ENCODE assay signal across 19 cellular contexts in genomic region chr7:140334341-140335057, GRCh38.
A peak's percentile ranks its signal among the peaks of the same experiment; 100 is the strongest.
DNase-seq lines count a peak whose midpoint lies in the region; ATAC-seq and TF ChIP-seq lines count a peak whose summit lies in the region.
"Had no signal": no experiment of that assay in that cellular context is flagged by ENCODE, and none has a peak within 500 bp of the region (broad histone marks: within the 10 kb centered on the region; RNA-seq: fewer than 3 reads in every experiment).

No MANE protein-coding gene starts in this region.

- DNase-seq in NCI-H82 (lab: John Stamatoyannopoulos, UW) = peak; percentile 85
- DNase-seq in dorsolateral prefrontal cortex = peak in 3 of 10 donors; percentile 45 to 60 (median 58)
- DNase-seq in right atrium auricular region (ENCODE audit: low spot score) = no peak
- no peak for DNase-seq in stimulated activated effector memory CD8-positive, alpha-beta T cell treated with anti-CD3 and anti-CD28 coated beads, Interleukin-12 subunit alpha, Interleukin-12 subunit beta, amount 100 ng/mL, for 72 hours (ENCODE audit: low spot score in 2 of 2)
- no peak for DNase-seq in T-cell
- no peak for DNase-seq in activated CD4-positive, alpha-beta T cell treated with anti-CD3 and anti-CD28 coated beads, Interleukin-2, amount 10 ng/mL, durations not matched to agents 24 days and 14 days
- no peak for DNase-seq in NCI-H2107 (lab: John Stamatoyannopoulos, UW)
- DNase-seq: activated CD4-positive, alpha-beta T cell treated with anti-CD3 and anti-CD28 coated beads, Interleukin-2, amount 10 ng/mL, durations not matched to agents 7 days and 5 days; CD8-positive, alpha-beta T cell; DMS79; effector memory CD8-positive, alpha-beta T cell; HCEC 1CT; NCI-H1694 treated with DMSO at 0.1 percent for 48 hours; T-helper 17 cell had no signal

- no peaks in the 10 kb centered on the region for H3K27me3 Mint-ChIP-seq in T-cell
- H3K27me3 Mint-ChIP-seq in activated CD4-positive, alpha-beta T cell treated with anti-CD3 and anti-CD28 coated beads, Interleukin-2, amount 10 ng/mL, durations not matched to agents 24 days and 14 days = no peaks in the 10 kb centered on the region
- H3K27me3 Mint-ChIP-seq: activated CD4-positive, alpha-beta T cell treated with anti-CD3 and anti-CD28 coated beads, Interleukin-2, amount 10 ng/mL, durations not matched to agents 7 days and 5 days; activated naive CD4-positive, alpha-beta T cell treated with anti-CD3 and anti-CD28 coated beads, Interleukin-2, amount 50 U/mL, for 24 hours; effector memory CD8-positive, alpha-beta T cell; T-helper 17 cell had no signal

- no peaks in the 10 kb centered on the region for H3K9me3 ChIP-seq in right atrium auricular region
- H3K9me3 ChIP-seq: SJSA1, suprapubic skin had no signal

- CTCF ChIA-PET in T-cell (lab: Charles Lee) = no interaction called here

- H3K27ac Mint-ChIP-seq in stimulated activated effector memory CD8-positive, alpha-beta T cell treated with anti-CD3 and anti-CD28 coated beads, Interleukin-12 subunit alpha, Interleukin-12 subunit beta, amount 100 ng/mL, for 72 hours = peak overlapping the region; percentile 10
- no peak overlapping the region for H3K27ac Mint-ChIP-seq in T-cell
- H3K27ac Mint-ChIP-seq in activated CD4-positive, alpha-beta T cell treated with anti-CD3 and anti-CD28 coated beads, Interleukin-2, amount 10 ng/mL, durations not matched to agents 24 days and 14 days = no peak overlapping the region
- H3K27ac Mint-ChIP-seq: activated CD4-positive, alpha-beta T cell treated with anti-CD3 and anti-CD28 coated beads, Interleukin-2, amount 10 ng/mL, durations not matched to agents 7 days and 5 days; activated naive CD4-positive, alpha-beta T cell treated with anti-CD3 and anti-CD28 coated beads, Interleukin-2, amount 50 U/mL, for 24 hours; CD8-positive, alpha-beta T cell; mesothelial cell of epicardium; nephron; T-helper 17 cell had no signal

- TF ChIP-seq CTCF in dorsolateral prefrontal cortex (IDR thresholded peaks at IDR 0.05 in 54 of 56, conservative IDR thresholded peaks at IDR 0.05 in 2 of 56; ENCODE audit: low read depth in 1 of 56, partially characterized antibody in 56 of 56) (peak in 3 of 56 donors; percentile 12 to 28 (median 13)), right atrium auricular region (IDR thresholded peaks at IDR 0.05) (no peak)

- peaks cover 0 to 15% of the 10 kb centered on the region in 2 donors for H3K4me1 ChIP-seq in right atrium auricular region
- H3K4me1 ChIP-seq: SJSA1, suprapubic skin had no signal

- H3K27ac ChIP-seq in dorsolateral prefrontal cortex (peak overlapping the region in 58 of 59 donors; percentile 8 to 92 (median 74)), right atrium auricular region (peak overlapping the region; percentile 5 to 42)
- H3K27ac ChIP-seq: SJSA1, suprapubic skin had no signal

- H3K27me3 ChIP-seq in dorsolateral prefrontal cortex = no peaks in the 10 kb centered on the region
- H3K27me3 ChIP-seq in right atrium auricular region = no peaks in the 10 kb centered on the region
- H3K27me3 ChIP-seq: SJSA1, suprapubic skin had no signal

- intact Hi-C loops in dorsolateral prefrontal cortex (cut with DNase I) = loop anchor here (10.0 kb wide), 2 partner anchors 140 to 830 kb away; partner anchors contain the start of gene MKRN1 (in 1 of the 2)
- intact Hi-C loops in activated CD4-positive, alpha-beta T cell treated with anti-CD3 and anti-CD28 coated beads, Interleukin-2, amount 10 ng/mL, durations not matched to agents 24 days and 14 days (cut with micrococcal nuclease) = no loop called here

- H3K4me3 Mint-ChIP-seq in stimulated activated effector memory CD8-positive, alpha-beta T cell treated with anti-CD3 and anti-CD28 coated beads, Interleukin-12 subunit alpha, Interleukin-12 subunit beta, amount 100 ng/mL, for 72 hours = no peak overlapping the region
- H3K4me3 Mint-ChIP-seq in T-cell = no peak overlapping the region
- no peak overlapping the region for H3K4me3 Mint-ChIP-seq in activated CD4-positive, alpha-beta T cell treated with anti-CD3 and anti-CD28 coated beads, Interleukin-2, amount 10 ng/mL, durations not matched to agents 24 days and 14 days
- H3K4me3 Mint-ChIP-seq: activated CD4-positive, alpha-beta T cell treated with anti-CD3 and anti-CD28 coated beads, Interleukin-2, amount 10 ng/mL, durations not matched to agents 7 days and 5 days; activated naive CD4-positive, alpha-beta T cell treated with anti-CD3 and anti-CD28 coated beads, Interleukin-2, amount 50 U/mL, for 24 hours; CD8-positive, alpha-beta T cell; effector memory CD8-positive, alpha-beta T cell; mesothelial cell of epicardium; nephron; T-helper 17 cell had no signal

- H3K9me3 Mint-ChIP-seq in stimulated activated effector memory CD8-positive, alpha-beta T cell treated with anti-CD3 and anti-CD28 coated beads, Interleukin-12 subunit alpha, Interleukin-12 subunit beta, amount 100 ng/mL, for 72 hours = no peaks in the 10 kb centered on the region
- no peaks in the 10 kb centered on the region for H3K9me3 Mint-ChIP-seq in T-cell
- no peaks in the 10 kb centered on the region for H3K9me3 Mint-ChIP-seq in activated CD4-positive, alpha-beta T cell treated with anti-CD3 and anti-CD28 coated beads, Interleukin-2, amount 10 ng/mL, durations not matched to agents 24 days and 14 days
- H3K9me3 Mint-ChIP-seq: activated CD4-positive, alpha-beta T cell treated with anti-CD3 and anti-CD28 coated beads, Interleukin-2, amount 10 ng/mL, durations not matched to agents 7 days and 5 days; activated naive CD4-positive, alpha-beta T cell treated with anti-CD3 and anti-CD28 coated beads, Interleukin-2, amount 50 U/mL, for 24 hours; CD8-positive, alpha-beta T cell; effector memory CD8-positive, alpha-beta T cell; mesothelial cell of epicardium; nephron had no signal

- peaks cover 11% of the 10 kb centered on the region for H3K36me3 ChIP-seq in right atrium auricular region

- peaks cover 83% of the 10 kb centered on the region for H3K36me3 Mint-ChIP-seq in stimulated activated effector memory CD8-positive, alpha-beta T cell treated with anti-CD3 and anti-CD28 coated beads, Interleukin-12 subunit alpha, Interleukin-12 subunit beta, amount 100 ng/mL, for 72 hours
- H3K36me3 Mint-ChIP-seq in T-cell = peaks cover 34% of the 10 kb centered on the region
- H3K36me3 Mint-ChIP-seq in activated CD4-positive, alpha-beta T cell treated with anti-CD3 and anti-CD28 coated beads, Interleukin-2, amount 10 ng/mL, durations not matched to agents 24 days and 14 days (ENCODE audit: low read depth) = peaks cover 53% of the 10 kb centered on the region

- no peak for ATAC-seq in stimulated activated effector memory CD8-positive, alpha-beta T cell treated with anti-CD3 and anti-CD28 coated beads, Interleukin-12 subunit alpha, Interleukin-12 subunit beta, amount 100 ng/mL, for 72 hours
- no peak for ATAC-seq in T-cell (replicated peaks in 1 of 4)
- ATAC-seq: CD8-positive, alpha-beta T cell; effector memory CD8-positive, alpha-beta T cell; T-helper 17 cell had no signal

- POLR2A ChIA-PET in T-cell (lab: Charles Lee) = no interaction called here

- no peaks in the 10 kb centered on the region for H3K4me1 Mint-ChIP-seq in stimulated activated effector memory CD8-positive, alpha-beta T cell treated with anti-CD3 and anti-CD28 coated beads, Interleukin-12 subunit alpha, Interleukin-12 subunit beta, amount 100 ng/mL, for 72 hours
- H3K4me1 Mint-ChIP-seq in T-cell = peaks cover 0 to 5% (median 0%) of the 10 kb centered on the region in 3 donors
- peaks cover 11% of the 10 kb centered on the region for H3K4me1 Mint-ChIP-seq in activated CD4-positive, alpha-beta T cell treated with anti-CD3 and anti-CD28 coated beads, Interleukin-2, amount 10 ng/mL, durations not matched to agents 24 days and 14 days
- H3K4me1 Mint-ChIP-seq: activated CD4-positive, alpha-beta T cell treated with anti-CD3 and anti-CD28 coated beads, Interleukin-2, amount 10 ng/mL, durations not matched to agents 7 days and 5 days; activated naive CD4-positive, alpha-beta T cell treated with anti-CD3 and anti-CD28 coated beads, Interleukin-2, amount 50 U/mL, for 24 hours; mesothelial cell of epicardium had no signal

- H3K4me3 ChIP-seq in dorsolateral prefrontal cortex (peak overlapping the region in 7 of 59 donors; percentile 4 to 35 (median 14)), right atrium auricular region (no peak overlapping the region)
- H3K4me3 ChIP-seq: SJSA1, suprapubic skin had no signal
